16 cellular contexts compared by ENCODE assay signal in the genomic region with DNA sequence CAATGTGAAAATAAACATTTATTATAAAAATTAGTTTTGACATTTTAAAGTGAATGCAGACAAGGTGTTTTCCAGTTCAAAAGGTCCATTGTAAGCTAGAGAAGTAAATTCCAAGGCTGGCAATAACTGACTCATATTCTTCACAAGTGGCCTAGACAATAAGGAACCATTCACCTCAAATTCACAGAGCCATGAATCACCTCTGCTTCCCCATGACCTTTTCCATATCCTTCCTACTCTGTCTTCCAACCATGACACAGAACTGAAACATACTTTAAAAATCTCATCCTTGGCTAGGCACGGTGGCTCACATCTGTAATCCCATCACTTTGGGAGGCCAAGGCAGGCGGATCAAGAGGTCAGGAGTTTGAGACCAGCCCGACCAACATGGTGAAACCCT. TPM values are rescaled to one million over a fixed set of nuclear protein-coding genes. Genes with fewer than 3 reads are reported as not detected.
DNase-seq lines count a peak whose midpoint lies in the region; ATAC-seq and TF ChIP-seq lines count a peak whose summit lies in the region.
"Had no signal": no experiment of that assay in that cellular context is flagged by ENCODE, and none has a peak within 500 bp of the region (broad histone marks: within the 10 kb centered on the region; RNA-seq: fewer than 3 reads in every experiment).

No MANE protein-coding gene starts in this region.

- no peaks in the 10 kb centered on the region for H3K9me3 Mint-ChIP-seq in T-helper 1 cell treated with Interleukin-12 subunit alpha and Interleukin-12 subunit beta and Interleukin-4 antibody, amounts not matched to agents 30 μg/mL and 1 μg/mL, for 36 hours
- H3K9me3 Mint-ChIP-seq in stimulated activated naive B cell treated with anti-CD40 and anti-IgM and Interleukin-4, amounts not matched to agents 10 μg/mL and 1 μg/mL and 100 μg/mL, for 72 hours, result no peaks in the 10 kb centered on the region
- H3K9me3 Mint-ChIP-seq in natural killer cell treated with Interleukin-12 subunit alpha and Interleukin-12 subunit beta and Interleukin-15 and Interleukin-18, amount 100 ng/mL, for 72 hours, result no peaks in the 10 kb centered on the region
- H3K9me3 Mint-ChIP-seq: activated CD4-positive, alpha-beta T cell treated with anti-CD3 and anti-CD28 coated beads, Interleukin-2, amount 10 ng/mL, durations not matched to agents 7 days and 5 days; dendritic cell treated with granulocyte-macrophage colony-stimulating factor and Interleukin-4, amounts not matched to agents 40 ng/mL and 50 ng/mL, for 4 days had no signal

- peak overlapping the region; percentile 2 for H3K27ac Mint-ChIP-seq in T-helper 1 cell treated with Interleukin-12 subunit alpha and Interleukin-12 subunit beta and Interleukin-4 antibody, amounts not matched to agents 30 μg/mL and 1 μg/mL, for 36 hours
- no peak overlapping the region for H3K27ac Mint-ChIP-seq in stimulated activated naive B cell treated with anti-CD40 and anti-IgM and Interleukin-4, amounts not matched to agents 10 μg/mL and 1 μg/mL and 100 μg/mL, for 72 hours
- H3K27ac Mint-ChIP-seq in natural killer cell treated with Interleukin-12 subunit alpha and Interleukin-12 subunit beta and Interleukin-15 and Interleukin-18, amount 100 ng/mL, for 72 hours, result no peak overlapping the region
- H3K27ac Mint-ChIP-seq: activated CD4-positive, alpha-beta T cell treated with anti-CD3 and anti-CD28 coated beads, Interleukin-2, amount 10 ng/mL, durations not matched to agents 7 days and 5 days; dendritic cell treated with granulocyte-macrophage colony-stimulating factor and Interleukin-4, amounts not matched to agents 40 ng/mL and 50 ng/mL, for 4 days had no signal

- TF ChIP-seq CTCF in foreskin fibroblast (IDR thresholded peaks at IDR 0.05; ENCODE audit: low read depth, low read length), result no peak

- peaks cover 6% of the 10 kb centered on the region for H3K4me1 Mint-ChIP-seq in T-helper 1 cell treated with Interleukin-12 subunit alpha and Interleukin-12 subunit beta and Interleukin-4 antibody, amounts not matched to agents 30 μg/mL and 1 μg/mL, for 36 hours (ENCODE audit: low read depth)
- H3K4me1 Mint-ChIP-seq in stimulated activated naive B cell treated with anti-CD40 and anti-IgM and Interleukin-4, amounts not matched to agents 10 μg/mL and 1 μg/mL and 100 μg/mL, for 72 hours, result peaks cover 18 to 28% of the 10 kb centered on the region in 2 donors
- H3K4me1 Mint-ChIP-seq in natural killer cell treated with Interleukin-12 subunit alpha and Interleukin-12 subunit beta and Interleukin-15 and Interleukin-18, amount 100 ng/mL, for 72 hours (ENCODE audit: low read depth in 2 of 2), result peaks cover 0 to 4% of the 10 kb centered on the region in 2 donors

- no peak for DNase-seq in T-helper 1 cell
- peak; percentile 42 for DNase-seq in foreskin fibroblast
- no peak for DNase-seq in stimulated activated naive B cell treated with anti-CD40 and anti-IgM and Interleukin-4, amounts not matched to agents 10 μg/mL and 1 μg/mL and 100 μg/mL, for 72 hours
- no peak for DNase-seq in natural killer cell treated with Interleukin-12 subunit alpha and Interleukin-12 subunit beta and Interleukin-15 and Interleukin-18, amount 100 ng/mL, for 72 hours (ENCODE audit: low spot score)
- no peak for DNase-seq in activated effector memory CD4-positive, alpha-beta T cell treated with anti-CD3 and anti-CD28 coated beads, Interleukin-2, amount 50 U/mL, for 16 hours
- DNase-seq: activated CD4-positive, alpha-beta T cell treated with anti-CD3 and anti-CD28 coated beads, Interleukin-2, amount 10 ng/mL, durations not matched to agents 7 days and 5 days; activated naive CD4-positive, alpha-beta T cell treated with Interleukin-2 at 50 U/mL for 16 hours; DMS 273 treated with DMSO at 0.1 percent for 48 hours; heart left ventricle; SJCRH30 had no signal

- no peaks in the 10 kb centered on the region for H3K27me3 Mint-ChIP-seq in T-helper 1 cell treated with Interleukin-12 subunit alpha and Interleukin-12 subunit beta and Interleukin-4 antibody, amounts not matched to agents 30 μg/mL and 1 μg/mL, for 36 hours (ENCODE audit: low read depth)
- H3K27me3 Mint-ChIP-seq in stimulated activated naive B cell treated with anti-CD40 and anti-IgM and Interleukin-4, amounts not matched to agents 10 μg/mL and 1 μg/mL and 100 μg/mL, for 72 hours, result no peaks in the 10 kb centered on the region
- H3K27me3 Mint-ChIP-seq in natural killer cell treated with Interleukin-12 subunit alpha and Interleukin-12 subunit beta and Interleukin-15 and Interleukin-18, amount 100 ng/mL, for 72 hours, result no peaks in the 10 kb centered on the region
- H3K27me3 Mint-ChIP-seq: activated CD4-positive, alpha-beta T cell treated with anti-CD3 and anti-CD28 coated beads, Interleukin-2, amount 10 ng/mL, durations not matched to agents 7 days and 5 days had no signal

- no peak overlapping the region for H3K4me3 ChIP-seq in foreskin fibroblast (ENCODE audit: low read depth in 1 of 2, low read length in 2 of 2)
- H3K4me3 ChIP-seq: GM12878, heart left ventricle, SJCRH30 had no signal

- peak; percentile 15; the same call in 2 of the 3 replicates for ATAC-seq in SK-N-SH treated with all-trans-retinoic acid at 6 μM for 48 hours
- ATAC-seq in stimulated activated naive B cell treated with anti-CD40 and anti-IgM and Interleukin-4, amounts not matched to agents 10 μg/mL and 1 μg/mL and 100 μg/mL, for 72 hours (replicated peaks), result peak; percentile 55 to 68
- no peak for ATAC-seq in natural killer cell treated with Interleukin-12 subunit alpha and Interleukin-12 subunit beta and Interleukin-15 and Interleukin-18, amount 100 ng/mL, for 72 hours
- no peak for ATAC-seq in GM21390 (IDR thresholded peaks at IDR 0.05; ENCODE audit: unreplicated experiment)

- peaks cover 14% of the 10 kb centered on the region for H3K36me3 Mint-ChIP-seq in T-helper 1 cell treated with Interleukin-12 subunit alpha and Interleukin-12 subunit beta and Interleukin-4 antibody, amounts not matched to agents 30 μg/mL and 1 μg/mL, for 36 hours (ENCODE audit: low read depth)
- peaks cover 20 to 25% of the 10 kb centered on the region in 2 donors for H3K36me3 Mint-ChIP-seq in stimulated activated naive B cell treated with anti-CD40 and anti-IgM and Interleukin-4, amounts not matched to agents 10 μg/mL and 1 μg/mL and 100 μg/mL, for 72 hours
- H3K36me3 Mint-ChIP-seq in natural killer cell treated with Interleukin-12 subunit alpha and Interleukin-12 subunit beta and Interleukin-15 and Interleukin-18, amount 100 ng/mL, for 72 hours, result no peaks in the 10 kb centered on the region

- H3K4me3 Mint-ChIP-seq in T-helper 1 cell treated with Interleukin-12 subunit alpha and Interleukin-12 subunit beta and Interleukin-4 antibody, amounts not matched to agents 30 μg/mL and 1 μg/mL, for 36 hours, result no peak overlapping the region
- no peak overlapping the region for H3K4me3 Mint-ChIP-seq in stimulated activated naive B cell treated with anti-CD40 and anti-IgM and Interleukin-4, amounts not matched to agents 10 μg/mL and 1 μg/mL and 100 μg/mL, for 72 hours
- H3K4me3 Mint-ChIP-seq in natural killer cell treated with Interleukin-12 subunit alpha and Interleukin-12 subunit beta and Interleukin-15 and Interleukin-18, amount 100 ng/mL, for 72 hours, result no peak overlapping the region
- H3K4me3 Mint-ChIP-seq: activated CD4-positive, alpha-beta T cell treated with anti-CD3 and anti-CD28 coated beads, Interleukin-2, amount 10 ng/mL, durations not matched to agents 7 days and 5 days; dendritic cell treated with granulocyte-macrophage colony-stimulating factor and Interleukin-4, amounts not matched to agents 40 ng/mL and 50 ng/mL, for 4 days had no signal

TF ChIP-seq in SK-N-SH treated with all-trans-retinoic acid at 6 μM for 48 hours, 23 proteins besides CTCF, POLR2A, EP300 and RAD21:
- TF ChIP-seq ZFP3 (CRISPR knock-in tag; IDR thresholded peaks at IDR 0.05) (no peak), GLIS3 (CRISPR knock-in tag; IDR thresholded peaks at IDR 0.05) (no peak), ZC3H10 (CRISPR knock-in tag; IDR thresholded peaks at IDR 0.05) (peak; percentile 77; the same call in 1 of the 2 replicates), PPARA (CRISPR knock-in tag; IDR thresholded peaks at IDR 0.05; ENCODE audit: borderline replicate concordance) (no peak), ZFP30 (CRISPR knock-in tag; IDR thresholded peaks at IDR 0.05) (no peak)
- TF ChIP-seq, protein P1, sequence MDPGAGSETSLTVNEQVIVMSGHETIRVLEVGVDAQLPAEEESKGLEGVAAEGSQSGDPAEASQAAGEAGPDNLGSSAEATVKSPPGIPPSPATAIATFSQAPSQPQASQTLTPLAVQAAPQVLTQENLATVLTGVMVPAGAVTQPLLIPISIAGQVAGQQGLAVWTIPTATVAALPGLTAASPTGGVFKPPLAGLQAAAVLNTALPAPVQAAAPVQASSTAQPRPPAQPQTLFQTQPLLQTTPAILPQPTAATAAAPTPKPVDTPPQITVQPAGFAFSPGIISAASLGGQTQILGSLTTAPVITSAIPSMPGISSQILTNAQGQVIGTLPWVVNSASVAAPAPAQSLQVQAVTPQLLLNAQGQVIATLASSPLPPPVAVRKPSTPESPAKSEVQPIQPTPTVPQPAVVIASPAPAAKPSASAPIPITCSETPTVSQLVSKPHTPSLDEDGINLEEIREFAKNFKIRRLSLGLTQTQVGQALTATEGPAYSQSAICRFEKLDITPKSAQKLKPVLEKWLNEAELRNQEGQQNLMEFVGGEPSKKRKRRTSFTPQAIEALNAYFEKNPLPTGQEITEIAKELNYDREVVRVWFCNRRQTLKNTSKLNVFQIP (CRISPR knock-in tag; IDR thresholded peaks at IDR 0.05; ENCODE audit: borderline replicate concordance, low read depth), result peak; percentile 57; the same call in 1 of the 2 replicates

RNA-seq across cellular contexts. Expression of a gene that starts 24.8 kb away (rescaled TPM):
- 10 to 100 TPM; 11.0 to 25.9 TPM for total RNA-seq in natural killer cell treated with Interleukin-12 subunit alpha and Interleukin-12 subunit beta and Interleukin-15 and Interleukin-18, amount 100 ng/mL, for 72 hours
- total RNA-seq: SJCRH30 had no signal

RNA-seq across cellular contexts. Expression of a gene that starts 41.6 kb away (rescaled TPM):
- total RNA-seq in natural killer cell treated with Interleukin-12 subunit alpha and Interleukin-12 subunit beta and Interleukin-15 and Interleukin-18, amount 100 ng/mL, for 72 hours, result not detected
- total RNA-seq: activated CD4-positive, alpha-beta T cell treated with anti-CD3 and anti-CD28 coated beads, Interleukin-2, amount 10 ng/mL, durations not matched to agents 7 days and 5 days; GM12878; posterior vena cava; SJCRH30 had no signal

RNA-seq across cellular contexts. Expression of a gene that starts 42.6 kb away (rescaled TPM):
- 10 to 100 TPM; 10.5 to 47.2 TPM for total RNA-seq in natural killer cell treated with Interleukin-12 subunit alpha and Interleukin-12 subunit beta and Interleukin-15 and Interleukin-18, amount 100 ng/mL, for 72 hours
- total RNA-seq: SJCRH30 had no signal

RNA-seq across cellular contexts. Expression of a gene that starts 49.6 kb away (rescaled TPM):
- total RNA-seq in natural killer cell treated with Interleukin-12 subunit alpha and Interleukin-12 subunit beta and Interleukin-15 and Interleukin-18, amount 100 ng/mL, for 72 hours, result 10 to 100 TPM; 72.2 to 77.4 TPM

Comparison
In these comparisons a context has a peak if more than half of its experiments do, and no peak if none do; other contexts are left out.
1. DNase-seq: peak in foreskin fibroblast (2 of 2); none in T-helper 1 cell (0 of 5), stimulated activated naive B cell treated with anti-CD40 and anti-IgM and Interleukin-4, amounts not matched to agents 10 μg/mL and 1 μg/mL and 100 μg/mL, for 72 hours (single experiment), natural killer cell treated with Interleukin-12 subunit alpha and Interleukin-12 subunit beta and Interleukin-15 and Interleukin-18, amount 100 ng/mL, for 72 hours (single experiment) and activated effector memory CD4-positive, alpha-beta T cell treated with anti-CD3 and anti-CD28 coated beads, Interleukin-2, amount 50 U/mL, for 16 hours (single experiment).
2. ATAC-seq: peak in SK-N-SH treated with all-trans-retinoic acid at 6 μM for 48 hours (single experiment) and stimulated activated naive B cell treated with anti-CD40 and anti-IgM and Interleukin-4, amounts not matched to agents 10 μg/mL and 1 μg/mL and 100 μg/mL, for 72 hours (2 of 2); none in natural killer cell treated with Interleukin-12 subunit alpha and Interleukin-12 subunit beta and Interleukin-15 and Interleukin-18, amount 100 ng/mL, for 72 hours (0 of 2) and GM21390 (single experiment).